Comparison of ENCODE assay signal across 18 cellular contexts in the genomic region with DNA sequence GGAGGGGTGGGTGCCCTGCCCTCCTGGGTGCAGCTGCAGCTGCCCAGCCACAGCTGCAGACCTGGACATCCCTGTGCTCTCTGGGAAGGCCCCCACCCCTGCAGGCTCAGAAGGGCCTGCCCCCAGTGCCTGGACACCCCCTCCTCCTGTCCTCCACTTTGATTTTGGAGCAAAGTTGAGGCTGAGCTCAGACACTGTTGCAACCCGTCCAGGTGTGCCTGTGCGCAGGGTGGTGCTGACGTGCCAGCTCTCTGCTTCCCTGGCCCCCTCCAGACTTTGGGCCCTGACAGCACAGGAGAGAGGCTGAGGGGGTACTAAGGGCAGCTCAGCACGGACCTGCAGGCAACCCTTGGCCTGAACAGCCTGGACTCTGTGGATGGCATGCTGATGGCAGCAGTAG.
"Had no signal": no experiment of that assay in that cellular context is flagged by ENCODE, and none has a peak within 500 bp of the region (broad histone marks: within the 10 kb centered on the region; RNA-seq: fewer than 3 reads in every experiment).

No MANE protein-coding gene starts in this region.

- H3K4me2 ChIP-seq: neural progenitor cell had no signal

- H3K36me3 Mint-ChIP-seq: immature natural killer cell; naive thymus-derived CD8-positive, alpha-beta T cell; neural progenitor cell had no signal

- H3K27me3 Mint-ChIP-seq: naive thymus-derived CD8-positive, alpha-beta T cell; stimulated activated naive CD8-positive, alpha-beta T cell treated with anti-CD3 and anti-CD28 coated beads, Interleukin-15, Interleukin-2, amounts not matched to agents 100 ng/mL and 50 ng/mL, for 24 hours had no signal

- H2AFZ ChIP-seq: neural progenitor cell, parathyroid adenoma had no signal

- H3K4me3 Mint-ChIP-seq: immature natural killer cell; naive thymus-derived CD8-positive, alpha-beta T cell; neural progenitor cell; stimulated activated naive CD8-positive, alpha-beta T cell treated with anti-CD3 and anti-CD28 coated beads, Interleukin-15, Interleukin-2, amounts not matched to agents 100 ng/mL and 50 ng/mL, for 24 hours had no signal

- H3K4me1 ChIP-seq: heart right ventricle, neural progenitor cell, parathyroid adenoma, sigmoid colon, transverse colon had no signal

- H3K9me3 Mint-ChIP-seq: neural progenitor cell; stimulated activated naive CD8-positive, alpha-beta T cell treated with anti-CD3 and anti-CD28 coated beads, Interleukin-15, Interleukin-2, amounts not matched to agents 100 ng/mL and 50 ng/mL, for 24 hours had no signal

- H3K27me3 ChIP-seq: heart right ventricle, neural progenitor cell, sigmoid colon, transverse colon had no signal

- H3K9me3 ChIP-seq: sigmoid colon, thoracic aorta, transverse colon had no signal

- H3K36me3 ChIP-seq: heart right ventricle, neural progenitor cell, sigmoid colon, thoracic aorta, transverse colon had no signal

- DNase-seq: cortex of kidney; effector memory CD4-positive, alpha-beta T cell; heart right ventricle; hypothalamus; immature natural killer cell; left colon; mammary epithelial cell; naive thymus-derived CD8-positive, alpha-beta T cell; occipital lobe; sigmoid colon; stimulated activated CD4-positive, alpha-beta T cell treated with anti-CD3 and anti-CD28 coated beads, Interleukin-12 subunit alpha, Interleukin-12 subunit beta, amount 100 ng/mL, for 4 hours; transverse colon had no signal

- H3K27ac ChIP-seq: heart right ventricle, neural progenitor cell, parathyroid adenoma, sigmoid colon, skin epidermis, thoracic aorta, transverse colon had no signal

- ATAC-seq: esophagus mucosa; left colon; naive thymus-derived CD8-positive, alpha-beta T cell had no signal

- H3K27ac Mint-ChIP-seq: immature natural killer cell; naive thymus-derived CD8-positive, alpha-beta T cell; neural progenitor cell; stimulated activated naive CD8-positive, alpha-beta T cell treated with anti-CD3 and anti-CD28 coated beads, Interleukin-15, Interleukin-2, amounts not matched to agents 100 ng/mL and 50 ng/mL, for 24 hours had no signal

- H3K9ac ChIP-seq: neural progenitor cell, parathyroid adenoma had no signal

- H3K4me1 Mint-ChIP-seq: immature natural killer cell; naive thymus-derived CD8-positive, alpha-beta T cell; neural progenitor cell had no signal

- H3K4me3 ChIP-seq: heart right ventricle, neural progenitor cell, sigmoid colon, skin epidermis, thoracic aorta, transverse colon had no signal
